Comparison of ENCODE assay signal across 20 cellular contexts in genomic region chr10:70753841-70754621, GRCh38. TPM values are rescaled to one million over a fixed set of nuclear protein-coding genes. Genes with fewer than 3 reads are reported as not detected.
DNase-seq lines count a peak whose midpoint lies in the region; ATAC-seq, FAIRE-seq and TF ChIP-seq lines count a peak whose summit lies in the region.
"Had no signal": no experiment of that assay in that cellular context is flagged by ENCODE, and none has a peak within 500 bp of the region (broad histone marks: within the 10 kb centered on the region; RNA-seq: fewer than 3 reads in every experiment).

No MANE protein-coding gene starts in this region.

- H3K9me3 ChIP-seq in K562 (replicated peaks; ENCODE audit: control insufficient read depth, insufficient read depth, low read depth, low read length): no peaks in the 10 kb centered on the region
- H3K9me3 ChIP-seq: adrenal gland, BLaER1, MG63, mucosa of descending colon had no signal

- no peaks in the 10 kb centered on the region for H3K27me3 ChIP-seq in K562 (ENCODE audit: control insufficient read depth in 2 of 2, insufficient read depth in 2 of 2, low read length in 2 of 2)
- H3K27me3 ChIP-seq: adrenal gland, BLaER1, MG63 had no signal

- no peak overlapping the region for H3K4me2 ChIP-seq in K562 (ENCODE audit: insufficient read depth, low read length)
- H3K4me2 ChIP-seq: BLaER1 had no signal

- no peak for TF ChIP-seq EP300 in K562 (IDR thresholded peaks at IDR 0.05; ENCODE audit: low read length)

- H2AFZ ChIP-seq in K562 (ENCODE audit: low read depth, low read length): no peak overlapping the region
- H2AFZ ChIP-seq: parathyroid adenoma had no signal

- BruUV-seq in K562 (replicated peaks; lab: Mats Ljungman, UMichigan): no TSS peak

- in situ Hi-C loops in K562 (cut with MboI): loop anchor here (10.0 kb wide), 1 partner anchor 1959 kb away; no protein-coding TSS in a partner anchor

- no peaks in the 10 kb centered on the region for H3K9me1 ChIP-seq in K562 (ENCODE audit: control insufficient read depth, insufficient read depth, low read length)

- WGBS in K562 (ENCODE audit: insufficient coverage, low coverage, missing lambda C conversion rate): 77% methylated on average over 15 of the region's 15 CpGs

- POLR2A ChIA-PET in K562 (lab: Yijun Ruan, JAX): interaction anchor here (0.7 to 2.6 kb wide), 12 partner anchors 9 to 202 kb away, joined by 3 to 9 read pairs (median 4); no protein-coding TSS in a partner anchor

- peak; percentile 66 for FAIRE-seq in K562 (lab: Jason Lieb, UNC)
- FAIRE-seq: GM12891, HTR-8/SVneo had no signal

- intact Hi-C loops in K562 (cut with micrococcal nuclease): no loop called here

- H3K36me3 ChIP-seq in K562 (ENCODE audit: control insufficient read depth, insufficient read depth, low read length): peaks cover 84% of the 10 kb centered on the region; the same call in 2 of the 3 replicates
- H3K36me3 ChIP-seq: adrenal gland, BLaER1, MG63 had no signal

- no peak overlapping the region; the same call in 2 of the 3 replicates for H3K27ac ChIP-seq in K562 (ENCODE audit: extremely low read depth, low read depth, low read length)
- H3K27ac ChIP-seq: BLaER1, parathyroid adenoma had no signal

- peak overlapping the region in 1 of 2 experiments; percentile 15; a peak in 2 of 4 replicates for H3K9ac ChIP-seq in K562 (ENCODE audit: insufficient read depth in 1 of 2, low read depth in 2 of 2, low read length in 2 of 2)
- H3K9ac ChIP-seq: BLaER1, parathyroid adenoma had no signal

- peak; percentile 6 for DNase-seq in GM04504 (ENCODE audit: low read depth)
- peak in 2 of 4 experiments; percentile 52 to 56 for DNase-seq in K562 (ENCODE audit: extremely low read depth in 1 of 4, low spot score in 3 of 4)
- peak; percentile 26 for DNase-seq in hepatic stellate cell (ENCODE audit: low spot score)
- DNase-seq in renal cortical epithelial cell (ENCODE audit: low read depth): peak; percentile 93
- no peak for DNase-seq in NCI-H510A (lab: John Stamatoyannopoulos, UW)
- DNase-seq in COLO668 (lab: John Stamatoyannopoulos, UW; ENCODE audit: unreplicated experiment): no peak
- DNase-seq: activated CD4-positive, alpha-beta T cell treated with anti-CD3 and anti-CD28 coated beads, Interleukin-2, amount 10 ng/mL, durations not matched to agents 24 days and 14 days; activated T-cell treated with anti-CD3 and anti-CD28 coated beads, Interleukin-2, amount 50 U/mL, for 48 hours; adrenal gland; NCI-H2107; NK-92 treated with Interleukin-12 subunit alpha and Interleukin-12 subunit beta, amount 100 ng/mL, for 24 hours had no signal

- H3K79me2 ChIP-seq in K562 (ENCODE audit: control insufficient read depth, insufficient read depth, low read length): no peaks in the 10 kb centered on the region
- H3K79me2 ChIP-seq: parathyroid adenoma had no signal

- H3K4me3 ChIP-seq in K562: no peak overlapping the region
- H3K4me3 ChIP-seq: adrenal gland, BLaER1, MG63, mucosa of descending colon had no signal

- ATAC-seq in K562 (no peak), GM19452 (IDR thresholded peaks at IDR 0.05; ENCODE audit: unreplicated experiment) (no peak), HG03354 (IDR thresholded peaks at IDR 0.05; ENCODE audit: poor library complexity, severe bottlenecking, unreplicated experiment) (no peak)
- ATAC-seq: mucosa of descending colon had no signal

- H4K20me1 ChIP-seq in K562 (replicated peaks; ENCODE audit: control insufficient read depth, insufficient read depth, low read length): no peaks in the 10 kb centered on the region
- H4K20me1 ChIP-seq: BLaER1 had no signal

- peaks cover 18 to 29% of the 10 kb centered on the region in 2 experiments for H3K4me1 ChIP-seq in K562 (replicated peaks in 1 of 2; ENCODE audit: control insufficient read depth in 2 of 2, insufficient read depth in 2 of 2, low read length in 2 of 2)
- H3K4me1 ChIP-seq: adrenal gland, parathyroid adenoma had no signal

- no peak for TF ChIP-seq RAD21 in K562 (CRISPR knock-in tag; conservative IDR thresholded peaks at IDR 0.05 in 1 of 2, IDR thresholded peaks at IDR 0.05 in 1 of 2)

- TF ChIP-seq POLR2A in K562 (conservative IDR thresholded peaks at IDR 0.05): no peak

- CTCF ChIA-PET in K562 (lab: Yijun Ruan, JAX; ENCODE audit: low intra/inter-chr PET ratio): no interaction called here

- TF ChIP-seq CTCF in K562 (IDR thresholded peaks at IDR 0.05 in 2 of 3, conservative IDR thresholded peaks at IDR 0.05 in 1 of 3; ENCODE audit: insufficient read depth in 2 of 3, low read depth in 1 of 3, low read length in 3 of 3): no peak

TF ChIP-seq in K562, 482 proteins besides CTCF, POLR2A, EP300 and RAD21:
- TF ChIP-seq KDM1A (IDR thresholded peaks at IDR 0.05): no peak
- TF ChIP-seq ZSCAN29 (IDR thresholded peaks at IDR 0.05): no peak
- TF ChIP-seq RBBP5 (IDR thresholded peaks at IDR 0.05; ENCODE audit: borderline replicate concordance, insufficient read depth, low read length, poor library complexity, severe bottlenecking): no peak
- TF ChIP-seq POLR2G (IDR thresholded peaks at IDR 0.05; ENCODE audit: low read depth, low read length): 0 out of 2 replicates have a peak, but pooled peaks have one; percentile 28
- no peak for TF ChIP-seq SP1 (CRISPR knock-in tag; IDR thresholded peaks at IDR 0.05)
- TF ChIP-seq HES1 (IDR thresholded peaks at IDR 0.05; ENCODE audit: low read depth): no peak
- no peak for TF ChIP-seq ZNF583 (CRISPR knock-in tag; IDR thresholded peaks at IDR 0.05)

RNA-seq across cellular contexts. Expression of gene TBATA, which starts 31.1 kb away (rescaled TPM):
- not detected in 2 replicates for total RNA-seq in K562 (2011; cell fraction: chromatin; rRNA removed; ENCODE audit: low replicate concordance)
- not detected in 2 replicates for total RNA-seq in K562 (2011; cell fraction: nucleolus; rRNA removed)
- total RNA-seq in K562 (2011; cell fraction: nucleoplasm; rRNA removed): not detected in 2 replicates
- not detected in 2 replicates for total RNA-seq in K562 (2014; rRNA removed)
- total RNA-seq in K562 (2014; rRNA removed; fragmentation: Illumina TruSeq; extraction: Trizol): not detected in 2 replicates
- total RNA-seq in K562 (2015; rRNA removed; fragmentation: Illumina TruSeq; extraction: Trizol): not detected in 2 replicates
- not detected in 2 replicates for total RNA-seq in K562 (2021)
- polyA plus RNA-seq in K562 (2011; rRNA removed): not detected in 2 replicates
- polyA plus RNA-seq in K562 (2011; cell fraction: cytosol; rRNA removed): not detected in 2 replicates
- not detected in 2 replicates for polyA plus RNA-seq in K562 (2011; cell fraction: nucleus; rRNA removed)
- polyA plus RNA-seq in K562 (2012): not detected in 2 replicates
- polyA plus RNA-seq in K562 (2014; fragmentation: Illumina TruSeq; extraction: Trizol): not detected in 2 replicates
- not detected for polyA plus RNA-seq in K562 (2014; fragmentation: Nextera tagmentation; extraction: Ambion mirVana)
- polyA plus RNA-seq in K562 (2014; rRNA removed): not detected in 2 replicates
- polyA minus RNA-seq in K562 (2011; rRNA and poly(A)+ RNA removed): not detected in 2 replicates
- not detected in 2 replicates for polyA minus RNA-seq in K562 (2011; cell fraction: cytosol; rRNA and poly(A)+ RNA removed)
- polyA minus RNA-seq in K562 (2011; cell fraction: nucleus; rRNA and poly(A)+ RNA removed): not detected in 2 replicates
- total RNA-seq in renal cortical epithelial cell: not detected in 2 replicates
- total RNA-seq: activated CD4-positive, alpha-beta T cell treated with anti-CD3 and anti-CD28 coated beads, Interleukin-2, amount 10 ng/mL, durations not matched to agents 24 days and 14 days; adrenal gland; fibroblast of lung; mucosa of descending colon had no signal
- polyA plus RNA-seq: fibroblast of lung had no signal

Comparison
In these comparisons a context has a peak if more than half of its experiments do, and no peak if none do; other contexts are left out.
1. DNase-seq: peak in GM04504 (single experiment), hepatic stellate cell (single experiment) and renal cortical epithelial cell (single experiment); none in NCI-H510A (single experiment) and COLO668 (single experiment).